1 cellular context compared by ENCODE assay signal in the genomic region with DNA sequence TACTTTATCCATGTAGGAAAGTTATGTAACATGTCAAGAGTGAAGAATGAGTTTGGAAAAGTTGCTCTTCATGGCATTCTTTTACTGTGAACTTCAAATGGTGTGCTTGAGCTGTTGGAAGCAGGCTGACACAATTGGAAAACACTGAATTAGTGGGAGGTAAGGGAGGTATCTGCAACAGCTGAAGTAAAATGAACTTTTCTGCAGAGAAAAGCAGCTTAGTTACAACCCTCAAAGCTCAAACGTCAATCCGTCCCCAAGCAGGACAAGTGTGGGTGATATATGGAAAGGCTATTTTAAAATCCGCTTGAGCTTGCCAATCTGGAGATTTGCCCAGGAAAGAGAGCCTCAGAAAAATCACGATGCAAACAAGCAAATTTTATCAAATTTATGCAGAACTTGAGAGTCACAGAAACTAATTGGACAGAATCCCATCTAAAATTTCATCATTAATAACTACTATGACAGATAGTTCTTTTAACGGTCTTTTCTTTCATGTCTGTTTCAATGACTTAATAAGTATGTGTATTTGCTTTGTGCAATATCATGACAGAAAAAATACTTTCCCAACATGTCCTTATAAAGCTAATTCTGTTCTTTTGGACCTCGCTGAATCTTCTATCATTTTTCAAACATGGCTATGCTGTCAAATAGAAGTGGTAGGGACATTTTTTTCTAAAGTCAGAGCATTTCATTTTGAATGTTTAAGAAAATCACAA.
TF ChIP-seq lines count a peak whose summit lies in the region.

No MANE protein-coding gene starts in this region.

TF ChIP-seq in H1, 55 proteins besides CTCF, POLR2A, EP300 and RAD21:
- no peak for TF ChIP-seq RBBP5 (IDR thresholded peaks at IDR 0.05; ENCODE audit: borderline replicate concordance, low read depth, low read length)
- TF ChIP-seq BACH1 (IDR thresholded peaks at IDR 0.05; ENCODE audit: low read length), result no peak
- no peak for TF ChIP-seq EGR1 (IDR thresholded peaks at IDR 0.05; ENCODE audit: borderline replicate concordance, low read depth, low read length)
- TF ChIP-seq CHD2 (IDR thresholded peaks at IDR 0.05; ENCODE audit: low read length), result no peak
- TF ChIP-seq, protein P1, sequence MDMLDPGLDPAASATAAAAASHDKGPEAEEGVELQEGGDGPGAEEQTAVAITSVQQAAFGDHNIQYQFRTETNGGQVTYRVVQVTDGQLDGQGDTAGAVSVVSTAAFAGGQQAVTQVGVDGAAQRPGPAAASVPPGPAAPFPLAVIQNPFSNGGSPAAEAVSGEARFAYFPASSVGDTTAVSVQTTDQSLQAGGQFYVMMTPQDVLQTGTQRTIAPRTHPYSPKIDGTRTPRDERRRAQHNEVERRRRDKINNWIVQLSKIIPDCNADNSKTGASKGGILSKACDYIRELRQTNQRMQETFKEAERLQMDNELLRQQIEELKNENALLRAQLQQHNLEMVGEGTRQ (IDR thresholded peaks at IDR 0.05; ENCODE audit: low read length), result no peak
- TF ChIP-seq TEAD4 (IDR thresholded peaks at IDR 0.05; ENCODE audit: low read depth, low read length), result no peak
- TF ChIP-seq, protein P2, sequence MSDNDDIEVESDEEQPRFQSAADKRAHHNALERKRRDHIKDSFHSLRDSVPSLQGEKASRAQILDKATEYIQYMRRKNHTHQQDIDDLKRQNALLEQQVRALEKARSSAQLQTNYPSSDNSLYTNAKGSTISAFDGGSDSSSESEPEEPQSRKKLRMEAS (IDR thresholded peaks at IDR 0.05), result no peak
